18 cellular contexts compared by ENCODE assay signal in genomic region chr5:146034127-146034526, GRCh38.
DNase-seq lines count a peak whose midpoint lies in the region; ATAC-seq and TF ChIP-seq lines count a peak whose summit lies in the region.
"Had no signal": no experiment of that assay in that cellular context is flagged by ENCODE, and none has a peak within 500 bp of the region (broad histone marks: within the 10 kb centered on the region; RNA-seq: fewer than 3 reads in every experiment).

No MANE protein-coding gene starts in this region.

- H3K4me1 Mint-ChIP-seq in endodermal cell, result peaks cover 26% of the 10 kb centered on the region
- H3K4me1 Mint-ChIP-seq: B cell had no signal

- DNase-seq in BE2C (peak; percentile 35), PC-3 (no peak), endodermal cell (peak; percentile 74), DMS53 treated with DMSO at 0.1 percent for 48 hours (lab: John Stamatoyannopoulos, UW; ENCODE audit: unreplicated experiment) (no peak), NCI-H2196 treated with DMSO at 0.1 percent for 48 hours (lab: John Stamatoyannopoulos, UW; ENCODE audit: unreplicated experiment) (no peak), NCI-H345 treated with DMSO at 0.1 percent for 48 hours (lab: John Stamatoyannopoulos, UW; ENCODE audit: unreplicated experiment) (no peak)
- DNase-seq: Calu3; CD4-positive, alpha-beta T cell; DMS79 treated with DMSO at 0.1 percent for 48 hours; GOT3; NCI-H1930; NCI-H524 treated with DMSO at 0.1 percent for 48 hours; PC-9 had no signal

- 88 to 94% methylated on average over 2 of the region's 2 CpGs for WGBS in endodermal cell (ENCODE audit: insufficient coverage in 1 of 2, insufficient read length in 1 of 2), 2 experiments

- H3K4me2 ChIP-seq in PC-3 (ENCODE audit: low read length), result no peak overlapping the region
- H3K4me2 ChIP-seq: PC-9 had no signal

- H3K27me3 ChIP-seq in BE2C (peaks cover 11% of the 10 kb centered on the region), PC-3 (ENCODE audit: low read length) (no peaks in the 10 kb centered on the region), endodermal cell (ENCODE audit: control insufficient read depth, insufficient read depth, low read length, poor library complexity, severe bottlenecking) (no peaks in the 10 kb centered on the region)

- TF ChIP-seq CTCF in BE2C (IDR thresholded peaks at IDR 0.05; ENCODE audit: low read depth, low read length), result peak; percentile 24
- no peak for TF ChIP-seq CTCF in PC-3 (conservative IDR thresholded peaks at IDR 0.05; ENCODE audit: low read depth, low read length)
- TF ChIP-seq CTCF in endodermal cell (conservative IDR thresholded peaks at IDR 0.05), result peak; percentile 70

- peaks cover 6% of the 10 kb centered on the region for H3K27me3 Mint-ChIP-seq in endodermal cell (ENCODE audit: insufficient read depth)
- H3K27me3 Mint-ChIP-seq: CD4-positive, alpha-beta T cell had no signal

- H3K9me3 ChIP-seq in BE2C (no peaks in the 10 kb centered on the region), PC-3 (ENCODE audit: low read length) (no peaks in the 10 kb centered on the region), endodermal cell (ENCODE audit: control insufficient read depth, low read length) (no peaks in the 10 kb centered on the region)

- POLR2A ChIA-PET in PC-3 (lab: Charles Lee; ENCODE audit: unreplicated experiment), result no interaction called here

- ATAC-seq in GM19351 (IDR thresholded peaks at IDR 0.05; ENCODE audit: unreplicated experiment) (peak; percentile 46), PC-3 (peak; percentile 38; the same call in 1 of the 2 replicates)
- ATAC-seq: GM12878, SK-N-SH treated with all-trans-retinoic acid at 6 μM for 48 hours had no signal

- H3F3A ChIP-seq in PC-3 (ENCODE audit: low read length, unreplicated experiment), result no peaks in the 10 kb centered on the region

- no peak overlapping the region for H3K4me3 Mint-ChIP-seq in endodermal cell
- H3K4me3 Mint-ChIP-seq: B cell; CD4-positive, alpha-beta T cell had no signal

- H3K4me3 ChIP-seq in BE2C (ENCODE audit: low read depth, low read length) (no peak overlapping the region), PC-3 (ENCODE audit: low read length) (no peak overlapping the region), endodermal cell (ENCODE audit: low read length) (no peak overlapping the region)
- H3K4me3 ChIP-seq: GM12878, PC-9 had no signal

- H3K27ac ChIP-seq in PC-3 (ENCODE audit: low read length), result no peak overlapping the region
- H3K27ac ChIP-seq in endodermal cell (ENCODE audit: low read depth, low read length), result no peak overlapping the region
- H3K27ac ChIP-seq: HL-60, PC-9 had no signal

- no peak overlapping the region for H3K27ac Mint-ChIP-seq in endodermal cell
- H3K27ac Mint-ChIP-seq: B cell; CD4-positive, alpha-beta T cell had no signal

- no peaks in the 10 kb centered on the region for H3K36me3 ChIP-seq in BE2C
- H3K36me3 ChIP-seq in PC-3 (ENCODE audit: low read depth, low read length), result no peaks in the 10 kb centered on the region
- H3K36me3 ChIP-seq in endodermal cell (ENCODE audit: control insufficient read depth, insufficient read depth, low read length), result no peaks in the 10 kb centered on the region

- H3K79me2 ChIP-seq in PC-3 (ENCODE audit: low read length), result no peaks in the 10 kb centered on the region

- no peaks in the 10 kb centered on the region for H3K4me1 ChIP-seq in BE2C
- H3K4me1 ChIP-seq in PC-3 (ENCODE audit: insufficient read depth, low read length), result no peaks in the 10 kb centered on the region
- H3K4me1 ChIP-seq in endodermal cell (ENCODE audit: control insufficient read depth, insufficient read depth, low read length), result peaks cover 30% of the 10 kb centered on the region

- BruUV-seq in PC-3 (replicated peaks; lab: Mats Ljungman, UMichigan), result no TSS peak

- H3K9me3 Mint-ChIP-seq in endodermal cell, result no peaks in the 10 kb centered on the region
- H3K9me3 Mint-ChIP-seq: CD4-positive, alpha-beta T cell had no signal

- intact Hi-C loops in PC-3 (cut with micrococcal nuclease), result no loop called here

- H3K9ac ChIP-seq in PC-3 (ENCODE audit: low read length) (no peak overlapping the region), endodermal cell (ENCODE audit: extremely low read depth, low read length, poor library complexity, severe bottlenecking) (no peak overlapping the region)

- H2AFZ ChIP-seq in PC-3 (ENCODE audit: low read length), result no peak overlapping the region
- H2AFZ ChIP-seq: PC-9 had no signal

- H3K36me3 Mint-ChIP-seq in endodermal cell (ENCODE audit: low read depth), result no peaks in the 10 kb centered on the region

- CTCF ChIA-PET in PC-3 (lab: Charles Lee), result no interaction called here

- H4K20me1 ChIP-seq in PC-3 (ENCODE audit: low read length), result no peaks in the 10 kb centered on the region

- H3K9me2 ChIP-seq in PC-3 (replicated peaks; ENCODE audit: low read length), result no peaks in the 10 kb centered on the region

Comparison
In these comparisons a context has a peak if more than half of its experiments do, and no peak if none do; other contexts are left out.
1. DNase-seq: peak in BE2C (single experiment) and endodermal cell (single experiment); none in PC-3 (single experiment), DMS53 treated with DMSO at 0.1 percent for 48 hours (single experiment), NCI-H2196 treated with DMSO at 0.1 percent for 48 hours (single experiment) and NCI-H345 treated with DMSO at 0.1 percent for 48 hours (single experiment).